ENCODE assay signal across 8 cellular contexts in genomic region chr9:113221003-113221799, GRCh38. TPM values are rescaled to one million over a fixed set of nuclear protein-coding genes. Genes with fewer than 3 reads are reported as not detected.
DNase-seq lines count a peak whose midpoint lies in the region; ATAC-seq lines count a peak whose summit lies in the region.

FKBP15 (minus strand) TSS chr9:113221277; CDS start chr9:113221243, 34 bp downstream.
SLC31A1 (plus strand) TSS chr9:113221544; CDS start chr9:113256149, 34,605 bp downstream.

- H3K27me3 Mint-ChIP-seq in activated CD8-positive, alpha-beta memory T cell treated with anti-CD3 and anti-CD28 coated beads, Interleukin-2, amount 10 ng/mL, durations not matched to agents 7 days and 5 days: no peaks in the 10 kb centered on the region

- peaks cover 10% of the 10 kb centered on the region for H3K79me2 ChIP-seq in mesendoderm (ENCODE audit: control insufficient read depth, insufficient read depth, low read length)

- DNase-seq in COLO668 (lab: John Stamatoyannopoulos, UW; ENCODE audit: unreplicated experiment) (peak; percentile 97), HT1080 (ENCODE audit: low read depth) (peak; percentile 99), NOMO-1 treated with DMSO at 0.1 percent for 48 hours (lab: John Stamatoyannopoulos, UW; ENCODE audit: unreplicated experiment) (peak; percentile 97), mesendoderm (peak; percentile 99)
- DNase-seq in activated CD8-positive, alpha-beta memory T cell treated with anti-CD3 and anti-CD28 coated beads, Interleukin-2, amount 10 ng/mL, durations not matched to agents 7 days and 5 days: peak; percentile 98
- peak; percentile 91 for DNase-seq in stimulated activated CD8-positive, alpha-beta memory T cell treated with anti-CD3 and anti-CD28 coated beads, Interleukin-15, amount 100 ng/mL, for 1 hour (ENCODE audit: low read depth)

- H3K18ac ChIP-seq in mesendoderm (ENCODE audit: low read length): peak within 1 kb of the TSS; percentile 63

- CTCF ChIA-PET in activated CD8-positive, alpha-beta memory T cell treated with anti-CD3 and anti-CD28 coated beads, Interleukin-2, amount 10 ng/mL, durations not matched to agents 7 days and 5 days (lab: Charles Lee): interaction anchor here (1.2 to 4.7 kb wide), 9 partner anchors 11 to 437 kb away, joined by 3 to 31 read pairs (median 4); partner anchors contain the start of genes C9orf43, CDC26, POLE3 and PRPF4

- H3K56ac ChIP-seq in mesendoderm (ENCODE audit: low read length): peak within 1 kb of the TSS; percentile 97

- H3K27me3 ChIP-seq in endocrine pancreas (ENCODE audit: control insufficient read depth, insufficient read depth, low read length) (no peaks in the 10 kb centered on the region), mesendoderm (ENCODE audit: insufficient read depth, low read length, poor library complexity) (no peaks in the 10 kb centered on the region)

- H3K9ac ChIP-seq in endocrine pancreas (ENCODE audit: control insufficient read depth, insufficient read depth, low read length) (peak within 1 kb of the TSS; percentile 97), mesendoderm (ENCODE audit: low read length) (peak within 1 kb of the TSS; percentile 88)

- H2BK15ac ChIP-seq in mesendoderm (replicated peaks; ENCODE audit: low read depth): no peak within 1 kb of the TSS

- no peak within 1 kb of the TSS for H4K8ac ChIP-seq in mesendoderm (ENCODE audit: low read depth, low read length)

- H2AK5ac ChIP-seq in mesendoderm (ENCODE audit: low read length): peak within 1 kb of the TSS; percentile 62

- H3K79me1 ChIP-seq in mesendoderm (ENCODE audit: low read length): peaks cover 17% of the 10 kb centered on the region

- no peaks in the 10 kb centered on the region for H3K9me3 Mint-ChIP-seq in activated CD8-positive, alpha-beta memory T cell treated with anti-CD3 and anti-CD28 coated beads, Interleukin-2, amount 10 ng/mL, durations not matched to agents 7 days and 5 days (ENCODE audit: low read depth)

- H3K4me3 Mint-ChIP-seq in activated CD8-positive, alpha-beta memory T cell treated with anti-CD3 and anti-CD28 coated beads, Interleukin-2, amount 10 ng/mL, durations not matched to agents 7 days and 5 days: peak within 1 kb of the TSS; percentile 88

- no peak within 1 kb of the TSS for H4K5ac ChIP-seq in mesendoderm (ENCODE audit: low read length)

- H3K23ac ChIP-seq in mesendoderm (ENCODE audit: low read length): no peak within 1 kb of the TSS

- WGBS in mesendoderm (ENCODE audit: extremely low coverage, insufficient coverage, low lambda C conversion rate): no CpG with 5 or more reads among the region's 65 CpGs

- peaks cover 53% of the 10 kb centered on the region for H3K4me1 Mint-ChIP-seq in activated CD8-positive, alpha-beta memory T cell treated with anti-CD3 and anti-CD28 coated beads, Interleukin-2, amount 10 ng/mL, durations not matched to agents 7 days and 5 days

- peaks cover 19% of the 10 kb centered on the region for H3K36me3 Mint-ChIP-seq in activated CD8-positive, alpha-beta memory T cell treated with anti-CD3 and anti-CD28 coated beads, Interleukin-2, amount 10 ng/mL, durations not matched to agents 7 days and 5 days

- no peak within 1 kb of the TSS for H3K4ac ChIP-seq in mesendoderm (ENCODE audit: low read depth, low read length)

- H3K27ac Mint-ChIP-seq in activated CD8-positive, alpha-beta memory T cell treated with anti-CD3 and anti-CD28 coated beads, Interleukin-2, amount 10 ng/mL, durations not matched to agents 7 days and 5 days: peak within 1 kb of the TSS; percentile 93

- no peak within 1 kb of the TSS for H2BK120ac ChIP-seq in mesendoderm (ENCODE audit: low read depth, low read length)

- H3K36me3 ChIP-seq in endocrine pancreas (ENCODE audit: control insufficient read depth, insufficient read depth, low read length): no peaks in the 10 kb centered on the region
- no peaks in the 10 kb centered on the region for H3K36me3 ChIP-seq in mesendoderm (ENCODE audit: control insufficient read depth, insufficient read depth, low read length)

- no peaks in the 10 kb centered on the region for H3K9me3 ChIP-seq in endocrine pancreas (ENCODE audit: control insufficient read depth, low read length)

- H3K4me1 ChIP-seq in endocrine pancreas (ENCODE audit: control insufficient read depth, insufficient read depth, low read length) (peaks cover 20% of the 10 kb centered on the region), mesendoderm (ENCODE audit: control insufficient read depth, low read depth, low read length) (peaks cover 6% of the 10 kb centered on the region)

- H3K4me3 ChIP-seq in endocrine pancreas (ENCODE audit: control insufficient read depth, insufficient read depth, low read length): peak within 1 kb of the TSS; percentile 98
- H3K4me3 ChIP-seq in mesendoderm (ENCODE audit: low read length): peak within 1 kb of the TSS; percentile 95

- ATAC-seq in GM21360 (IDR thresholded peaks at IDR 0.05; ENCODE audit: unreplicated experiment): peak; percentile 76
- peak; percentile 95 for ATAC-seq in activated CD8-positive, alpha-beta memory T cell treated with anti-CD3 and anti-CD28 coated beads, Interleukin-2, amount 10 ng/mL, durations not matched to agents 7 days and 5 days

- H3K27ac ChIP-seq in mesendoderm (ENCODE audit: low read depth, low read length): peak within 1 kb of the TSS; percentile 27

- H3K4me2 ChIP-seq in mesendoderm (ENCODE audit: low read length): peak within 1 kb of the TSS; percentile 94

- H2BK5ac ChIP-seq in mesendoderm (ENCODE audit: low read length): no peak within 1 kb of the TSS

RNA-seq across cellular contexts. Expression of gene FKBP15, which starts in this region (rescaled TPM):
- total RNA-seq in HT1080 (2014; rRNA removed; shearing (Covaris generic)): 21.8 and 22.0 TPM in 2 replicates
- 15.4 and 17.4 TPM in 2 replicates for polyA plus RNA-seq in HT1080 (2015; cell fraction: cytosol; rRNA removed)
- 50.9 and 52.1 TPM in 2 replicates for polyA plus RNA-seq in HT1080 (2015; cell fraction: nucleus; rRNA removed)
- 10 to 100 TPM; 40.4 to 42.8 TPM for total RNA-seq in activated CD8-positive, alpha-beta memory T cell treated with anti-CD3 and anti-CD28 coated beads, Interleukin-2, amount 10 ng/mL, durations not matched to agents 7 days and 5 days
- 11.1 TPM for polyA plus RNA-seq in mesendoderm (2013, experiment 1 of 2)
- 11.8 TPM for polyA plus RNA-seq in mesendoderm (2013, experiment 2 of 2)

RNA-seq across cellular contexts. Expression of gene SLC31A1, which starts in this region (rescaled TPM):
- 11.7 and 14.0 TPM in 2 replicates for total RNA-seq in HT1080 (2014; rRNA removed; shearing (Covaris generic))
- 17.7 and 18.2 TPM in 2 replicates for polyA plus RNA-seq in HT1080 (2015; cell fraction: cytosol; rRNA removed)
- 12.6 and 14.3 TPM in 2 replicates for polyA plus RNA-seq in HT1080 (2015; cell fraction: nucleus; rRNA removed)
- 10 to 100 TPM in 1 of 2 experiments, 1 to 10 TPM in 1; 8.7 to 12.2 TPM for total RNA-seq in activated CD8-positive, alpha-beta memory T cell treated with anti-CD3 and anti-CD28 coated beads, Interleukin-2, amount 10 ng/mL, durations not matched to agents 7 days and 5 days
- polyA plus RNA-seq in mesendoderm (2013, experiment 1 of 2): 21.4 TPM
- 21.1 TPM for polyA plus RNA-seq in mesendoderm (2013, experiment 2 of 2)

Comparison
In these comparisons a context has a peak if more than half of its experiments do, and no peak if none do; other contexts are left out.
1. Peak in every context shown above with its lines: DNase-seq, ATAC-seq, H3K4me3 ChIP-seq and H3K27ac ChIP-seq.